Comparison of ENCODE assay signal across 1 cellular context in the genomic region with DNA sequence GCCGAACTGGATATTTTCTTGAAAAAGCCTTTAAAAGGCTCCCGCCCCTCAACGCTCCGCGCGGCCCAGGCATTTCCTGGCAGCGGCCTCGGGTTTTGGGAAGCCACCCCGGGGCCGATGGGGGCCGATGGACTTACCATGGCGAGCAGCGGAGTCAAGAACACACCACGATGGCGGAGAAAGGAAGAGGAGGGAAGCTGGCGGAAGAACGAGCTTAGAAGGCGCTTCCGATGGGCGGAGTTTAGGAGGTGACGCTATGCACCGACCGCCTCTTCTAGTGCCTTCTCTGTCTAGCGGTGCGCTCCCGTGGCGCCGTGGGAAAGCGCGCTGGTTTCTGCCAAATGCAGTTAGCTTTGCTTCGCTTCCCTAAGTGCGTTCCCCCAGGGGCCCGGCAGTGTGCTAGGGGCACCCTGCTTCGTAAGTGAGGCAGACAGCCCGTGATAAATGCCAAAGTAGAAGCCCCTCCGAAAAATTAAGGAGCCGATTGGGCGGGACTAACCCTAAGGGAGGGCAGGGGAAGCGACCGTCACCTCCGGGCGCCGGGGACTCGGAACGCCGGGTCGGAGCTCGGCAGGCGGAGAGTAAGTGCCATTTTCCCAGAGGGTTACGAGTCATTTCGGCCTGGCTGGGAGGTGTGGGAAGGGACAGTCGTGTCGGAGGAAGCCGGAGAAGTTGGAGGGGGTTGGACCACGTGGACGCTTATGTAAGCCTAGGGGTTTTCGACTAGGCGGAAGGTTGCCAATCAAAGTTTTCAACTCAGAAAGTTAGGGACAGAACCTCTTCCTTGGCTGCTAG.
A peak's percentile ranks its signal among the peaks of the same experiment; 100 is the strongest.
TF ChIP-seq lines count a peak whose summit lies in the region.

Gene RPL39 (minus strand): TSS at position 194 of the 795 bp plus-strand sequence. CDS start 54 bp downstream, at position 140.

TF ChIP-seq in K562, 482 proteins besides CTCF, POLR2A, EP300 and RAD21 (continued from another document and continues in another):
- TF ChIP-seq ZBED1 (IDR thresholded peaks at IDR 0.05) (no peak), THRB (CRISPR knock-in tag; conservative IDR thresholded peaks at IDR 0.05) (no peak), MAFK (IDR thresholded peaks at IDR 0.05; ENCODE audit: low read length) (no peak), ATF3 (IDR thresholded peaks at IDR 0.05) (no peak; the same call in 1 of the 2 replicates), ATF3 (CRISPR knock-in tag; conservative IDR thresholded peaks at IDR 0.05) (peak; percentile 51), HDAC1 (IDR thresholded peaks at IDR 0.05) (peak in 1 of 2 experiments; percentile 10; a peak in 2 of 4 replicates), SMAD1 (IDR thresholded peaks at IDR 0.05; ENCODE audit: low read depth, low read length, partially characterized antibody) (peak; percentile 58), TRIM24 (IDR thresholded peaks at IDR 0.05) (no peak), RBM22 (IDR thresholded peaks at IDR 0.05; ENCODE audit: low read depth, low read length, poor library complexity, severe bottlenecking) (peak; percentile 90), ZBTB7A (IDR thresholded peaks at IDR 0.05; ENCODE audit: borderline replicate concordance, control insufficient read depth, low read depth, low read length) (peak; percentile 16; the same call in 1 of the 2 replicates), NUFIP1 (IDR thresholded peaks at IDR 0.05; ENCODE audit: partially characterized antibody) (no peak), RBM39 (optimal IDR thresholded peaks at IDR 0.05; ENCODE audit: low read depth, low read length) (peak; percentile 37), ZNF584 (CRISPR knock-in tag; IDR thresholded peaks at IDR 0.05; ENCODE audit: low read depth) (no peak), ZBTB49 (CRISPR knock-in tag; IDR thresholded peaks at IDR 0.05; ENCODE audit: borderline replicate concordance) (no peak), MTA3 (IDR thresholded peaks at IDR 0.05; ENCODE audit: borderline replicate concordance) (peak; percentile 56; the same call in 1 of the 2 replicates), BCL6 (CRISPR knock-in tag; IDR thresholded peaks at IDR 0.05) (no peak), ZNF398 (CRISPR knock-in tag; IDR thresholded peaks at IDR 0.05) (no peak), CTBP1 (IDR thresholded peaks at IDR 0.05; ENCODE audit: borderline replicate concordance) (0 out of 2 replicates have a peak, but pooled peaks have one; percentile 19), STAG1 (CRISPR knock-in tag; IDR thresholded peaks at IDR 0.05; ENCODE audit: borderline replicate concordance) (no peak), PCBP2 (IDR thresholded peaks at IDR 0.05; ENCODE audit: low read depth, low read length, poor library complexity, severe bottlenecking) (no peak), POLR2B (IDR thresholded peaks at IDR 0.05; ENCODE audit: low read depth, partially characterized antibody) (peak; percentile 89), AFF4 (CRISPR knock-in tag; IDR thresholded peaks at IDR 0.05) (peak; percentile 41; the same call in 1 of the 2 replicates), TEAD2 (tag; IDR thresholded peaks at IDR 0.05) (no peak), ID3 (CRISPR knock-in tag; IDR thresholded peaks at IDR 0.05) (no peak), ID3 (tag; IDR thresholded peaks at IDR 0.05) (0 out of 2 replicates have a peak, but pooled peaks have one; percentile 0), KDM4B (IDR thresholded peaks at IDR 0.05; ENCODE audit: borderline replicate concordance in 2 of 2, low read depth in 1 of 2) (peak in 1 of 2 experiments; percentile 31; a peak in 1 of 4 replicates), GATAD2A (IDR thresholded peaks at IDR 0.05) (no peak), TAF15 (IDR thresholded peaks at IDR 0.05; ENCODE audit: low read depth, low read length) (no peak), ZKSCAN8 (CRISPR knock-in tag; IDR thresholded peaks at IDR 0.05) (no peak), THRA (IDR thresholded peaks at IDR 0.05) (no peak)
- TF ChIP-seq, protein P1, sequence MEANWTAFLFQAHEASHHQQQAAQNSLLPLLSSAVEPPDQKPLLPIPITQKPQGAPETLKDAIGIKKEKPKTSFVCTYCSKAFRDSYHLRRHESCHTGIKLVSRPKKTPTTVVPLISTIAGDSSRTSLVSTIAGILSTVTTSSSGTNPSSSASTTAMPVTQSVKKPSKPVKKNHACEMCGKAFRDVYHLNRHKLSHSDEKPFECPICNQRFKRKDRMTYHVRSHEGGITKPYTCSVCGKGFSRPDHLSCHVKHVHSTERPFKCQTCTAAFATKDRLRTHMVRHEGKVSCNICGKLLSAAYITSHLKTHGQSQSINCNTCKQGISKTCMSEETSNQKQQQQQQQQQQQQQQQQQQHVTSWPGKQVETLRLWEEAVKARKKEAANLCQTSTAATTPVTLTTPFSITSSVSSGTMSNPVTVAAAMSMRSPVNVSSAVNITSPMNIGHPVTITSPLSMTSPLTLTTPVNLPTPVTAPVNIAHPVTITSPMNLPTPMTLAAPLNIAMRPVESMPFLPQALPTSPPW (CRISPR knock-in tag; IDR thresholded peaks at IDR 0.05): no peak; the same call in 1 of the 2 replicates
